6 cellular contexts compared by ENCODE assay signal in genomic region chr14:29069228-29069627, GRCh38.
"Had no signal": no experiment of that assay in that cellular context is flagged by ENCODE, and none has a peak within 500 bp of the region (broad histone marks: within the 10 kb centered on the region; RNA-seq: fewer than 3 reads in every experiment).

No MANE protein-coding gene starts in this region.

- FAIRE-seq: HTR-8/SVneo, K562 had no signal

- ATAC-seq: K562 had no signal

- H3K27me3 Mint-ChIP-seq: IgD-negative memory B cell had no signal

- H3K27ac Mint-ChIP-seq: IgD-negative memory B cell had no signal

- H3K27ac ChIP-seq: HL-60 had no signal

- H3K4me1 Mint-ChIP-seq: IgD-negative memory B cell had no signal

- DNase-seq: IMR-90, KBM-7 had no signal

- H3K36me3 Mint-ChIP-seq: IgD-negative memory B cell had no signal

- H3K4me3 ChIP-seq: K562 had no signal
